In genomic region chr1:6378096-6378746, GRCh38 we compare ENCODE assay signal across 16 cellular contexts. TPM values are rescaled to one million over a fixed set of nuclear protein-coding genes. Genes with fewer than 3 reads are reported as not detected.
DNase-seq lines count a peak whose midpoint lies in the region; ATAC-seq, FAIRE-seq and TF ChIP-seq lines count a peak whose summit lies in the region.
"Had no signal": no experiment of that assay in that cellular context is flagged by ENCODE, and none has a peak within 500 bp of the region (broad histone marks: within the 10 kb centered on the region; RNA-seq: fewer than 3 reads in every experiment).

No MANE protein-coding gene starts in this region.

- no peak overlapping the region for H3K4me3 ChIP-seq in HepG2 (replicated peaks in 1 of 3; ENCODE audit: insufficient read depth in 1 of 3, low read depth in 2 of 3, low read length in 3 of 3)
- H3K4me3 ChIP-seq in right lobe of liver, result no peak overlapping the region
- H3K4me3 ChIP-seq: upper lobe of right lung had no signal

- peak; percentile 96 for ATAC-seq in HepG2
- ATAC-seq in right lobe of liver, result no peak
- no peak for ATAC-seq in GM21529 (IDR thresholded peaks at IDR 0.05; ENCODE audit: unreplicated experiment)
- no peak for ATAC-seq in activated naive CD8-positive, alpha-beta T cell treated with anti-CD3 and anti-CD28 coated beads, Interleukin-2, amount 50 U/mL, for 24 hours
- no peak for ATAC-seq in HG03571 (IDR thresholded peaks at IDR 0.05; ENCODE audit: unreplicated experiment)
- ATAC-seq: upper lobe of right lung had no signal

- H3K27me3 ChIP-seq in HepG2 (ENCODE audit: control insufficient read depth in 1 of 2, insufficient read depth in 2 of 2, low read length in 2 of 2), result no peaks in the 10 kb centered on the region
- no peaks in the 10 kb centered on the region for H3K27me3 ChIP-seq in right lobe of liver
- H3K27me3 ChIP-seq: upper lobe of right lung had no signal

- in situ Hi-C loops in HepG2 (cut with HindIII; ENCODE audit: extremely low pct_ligation_motif_present, low pct_unique_long_range_greater_than_20kb), result no loop called here

- H3K27me3 Mint-ChIP-seq in chondrocyte (ENCODE audit: low read depth), result no peaks in the 10 kb centered on the region
- no peaks in the 10 kb centered on the region for H3K27me3 Mint-ChIP-seq in activated naive CD8-positive, alpha-beta T cell treated with anti-CD3 and anti-CD28 coated beads, Interleukin-2, amount 50 U/mL, for 24 hours
- H3K27me3 Mint-ChIP-seq: activated naive CD4-positive, alpha-beta T cell treated with anti-CD3 and anti-CD28 coated beads, Interleukin-2, amount 50 U/mL, for 24 hours; central memory CD8-positive, alpha-beta T cell had no signal

- H3K27ac ChIP-seq in HepG2 (ENCODE audit: extremely low read length, insufficient read depth, low read length) (no peak overlapping the region), right lobe of liver (no peak overlapping the region)
- H3K27ac ChIP-seq: upper lobe of right lung had no signal

- FAIRE-seq in HepG2 (lab: Jason Lieb, UNC), result peak; percentile 4
- FAIRE-seq: GM18507 had no signal

- H4K20me1 ChIP-seq in HepG2 (ENCODE audit: insufficient read depth, low read length), result 0 out of 2 replicates have a peak, but pooled peaks cover 4% of the 10 kb centered on the region

- H3K4me3 Mint-ChIP-seq in chondrocyte (ENCODE audit: unreplicated experiment), result no peak overlapping the region
- H3K4me3 Mint-ChIP-seq in activated naive CD8-positive, alpha-beta T cell treated with anti-CD3 and anti-CD28 coated beads, Interleukin-2, amount 50 U/mL, for 24 hours, result no peak overlapping the region
- H3K4me3 Mint-ChIP-seq: activated naive CD4-positive, alpha-beta T cell treated with anti-CD3 and anti-CD28 coated beads, Interleukin-2, amount 50 U/mL, for 24 hours; central memory CD8-positive, alpha-beta T cell had no signal

- H3K36me3 ChIP-seq in HepG2 (replicated peaks in 1 of 2; ENCODE audit: control insufficient read depth in 1 of 2, insufficient read depth in 2 of 2, low read length in 2 of 2), result no peaks in the 10 kb centered on the region
- no peaks in the 10 kb centered on the region for H3K36me3 ChIP-seq in right lobe of liver
- H3K36me3 ChIP-seq: upper lobe of right lung had no signal

- CTCF ChIA-PET in HepG2 (lab: Yijun Ruan, JAX; ENCODE audit: low intra/inter-chr PET ratio, low total read pairs), result interaction anchor here (0.8 to 1.1 kb wide), 2 partner anchors 31 kb away, joined by 3 read pairs; no protein-coding TSS in a partner anchor

- peaks cover 23% of the 10 kb centered on the region for H3K79me2 ChIP-seq in HepG2 (ENCODE audit: insufficient read depth, low read length)

- no TSS peak for BruUV-seq in HepG2 (replicated peaks; lab: Mats Ljungman, UMichigan)

- no peak for TF ChIP-seq EP300 in HepG2 (IDR thresholded peaks at IDR 0.05; ENCODE audit: low read depth in 2 of 2, low read length in 2 of 2)
- TF ChIP-seq EP300 in HepG2 (CRISPR knock-in tag; IDR thresholded peaks at IDR 0.05; ENCODE audit: borderline replicate concordance), result no peak

- H3K4me2 ChIP-seq in HepG2 (ENCODE audit: low read depth, low read length), result peak overlapping the region; percentile 43; the same call in 1 of the 2 replicates

- H3K9ac ChIP-seq in HepG2 (ENCODE audit: insufficient read depth, low read depth, low read length), result no peak overlapping the region

- H3K9me3 Mint-ChIP-seq in chondrocyte (ENCODE audit: low read depth), result peaks cover 4% of the 10 kb centered on the region
- no peaks in the 10 kb centered on the region for H3K9me3 Mint-ChIP-seq in activated naive CD8-positive, alpha-beta T cell treated with anti-CD3 and anti-CD28 coated beads, Interleukin-2, amount 50 U/mL, for 24 hours
- H3K9me3 Mint-ChIP-seq: activated naive CD4-positive, alpha-beta T cell treated with anti-CD3 and anti-CD28 coated beads, Interleukin-2, amount 50 U/mL, for 24 hours; central memory CD8-positive, alpha-beta T cell had no signal

- 55% methylated on average over 4 of the region's 12 CpGs for WGBS in HepG2 (ENCODE audit: low lambda C conversion rate)
- whole genome bisulfite sequencing in right lobe of liver (ENCODE audit: insufficient coverage, low coverage, low lambda C conversion rate, missing lambda C conversion rate), result 87% methylated on average over 3 of the region's 12 CpGs

- H3K9me3 ChIP-seq in HepG2 (ENCODE audit: low read length) (no peaks in the 10 kb centered on the region), right lobe of liver (no peaks in the 10 kb centered on the region)
- H3K9me3 ChIP-seq: upper lobe of right lung had no signal

- no peak overlapping the region for H3K27ac Mint-ChIP-seq in chondrocyte (ENCODE audit: unreplicated experiment)
- H3K27ac Mint-ChIP-seq in activated naive CD8-positive, alpha-beta T cell treated with anti-CD3 and anti-CD28 coated beads, Interleukin-2, amount 50 U/mL, for 24 hours, result no peak overlapping the region
- H3K27ac Mint-ChIP-seq: activated naive CD4-positive, alpha-beta T cell treated with anti-CD3 and anti-CD28 coated beads, Interleukin-2, amount 50 U/mL, for 24 hours had no signal

- TF ChIP-seq RAD21 in HepG2 (CRISPR knock-in tag; IDR thresholded peaks at IDR 0.05), result no peak

- intact Hi-C loops in HepG2 (cut with micrococcal nuclease; ENCODE audit: unreplicated experiment), result loop anchor here (1.0 kb wide), 2 partner anchors 26 to 30 kb away; no protein-coding TSS in a partner anchor
- intact Hi-C loops in right lobe of liver (cut with DNase I), result no loop called here

- peak; percentile 79 for TF ChIP-seq CTCF in HepG2 (CRISPR knock-in tag; IDR thresholded peaks at IDR 0.05)
- no peak for TF ChIP-seq CTCF in right lobe of liver (IDR thresholded peaks at IDR 0.05)
- TF ChIP-seq CTCF in chondrocyte (IDR thresholded peaks at IDR 0.05), result peak; percentile 44

- no peaks in the 10 kb centered on the region for H3K36me3 Mint-ChIP-seq in chondrocyte (ENCODE audit: low read depth)
- H3K36me3 Mint-ChIP-seq in activated naive CD8-positive, alpha-beta T cell treated with anti-CD3 and anti-CD28 coated beads, Interleukin-2, amount 50 U/mL, for 24 hours (ENCODE audit: low read depth), result no peaks in the 10 kb centered on the region
- H3K36me3 Mint-ChIP-seq: activated naive CD4-positive, alpha-beta T cell treated with anti-CD3 and anti-CD28 coated beads, Interleukin-2, amount 50 U/mL, for 24 hours had no signal

- POLR2A ChIA-PET in HepG2 (lab: Yijun Ruan, JAX), result interaction anchor here (1.2 kb wide), 1 partner anchor 18 kb away, joined by 3 read pairs; no protein-coding TSS in a partner anchor

- no peak for DNase-seq in HepG2 (ENCODE audit: low spot score)
- DNase-seq in right lobe of liver, result no peak
- peak; percentile 74 for DNase-seq in NCI-H69 (lab: John Stamatoyannopoulos, UW)
- DNase-seq in chondrocyte (ENCODE audit: low spot score), result no peak
- no peak for DNase-seq in activated naive CD8-positive, alpha-beta T cell treated with anti-CD3 and anti-CD28 coated beads, Interleukin-2, amount 50 U/mL, for 24 hours
- DNase-seq in activated CD4-positive, alpha-beta T cell treated with anti-CD3 and anti-CD28 coated beads, Interleukin-2, amount 50 U/mL, for 48 hours, result no peak
- DNase-seq: Karpas-422, NCI-H2081 treated with DMSO at 0.1 percent for 48 hours, T-helper 9 cell, upper lobe of right lung had no signal

- H3K4me1 ChIP-seq in HepG2 (ENCODE audit: insufficient read depth, low read length) (peaks cover 6% of the 10 kb centered on the region), right lobe of liver (no peaks in the 10 kb centered on the region)
- H3K4me1 ChIP-seq: upper lobe of right lung had no signal

- no peak overlapping the region for H2AFZ ChIP-seq in HepG2 (ENCODE audit: low read length)

- TF ChIP-seq POLR2A in HepG2 (IDR thresholded peaks at IDR 0.05; ENCODE audit: insufficient read depth in 1 of 2, low read depth in 2 of 2, low read length in 2 of 2) (no peak), right lobe of liver (IDR thresholded peaks at IDR 0.05) (no peak)

- H3K4me1 Mint-ChIP-seq in chondrocyte (ENCODE audit: low read depth), result peaks cover 2% of the 10 kb centered on the region
- H3K4me1 Mint-ChIP-seq in activated naive CD8-positive, alpha-beta T cell treated with anti-CD3 and anti-CD28 coated beads, Interleukin-2, amount 50 U/mL, for 24 hours, result no peaks in the 10 kb centered on the region
- H3K4me1 Mint-ChIP-seq: activated naive CD4-positive, alpha-beta T cell treated with anti-CD3 and anti-CD28 coated beads, Interleukin-2, amount 50 U/mL, for 24 hours; central memory CD8-positive, alpha-beta T cell had no signal

RNA-seq across cellular contexts. Expression of gene ACOT7, which starts 15.3 kb away (rescaled TPM):
- total RNA-seq in HepG2 (2016; rRNA removed; fragmentation: Illumina TruSeq; extraction: Trizol) (33.0 and 43.2 TPM in 2 replicates), right lobe of liver (10 to 100 TPM; 10.8 to 19.7 (median 14.1) TPM), chondrocyte (43.9 to 48.1 TPM (median 44.0 TPM) in 3 replicates)
- 11.5 and 12.1 TPM in 2 replicates for total RNA-seq in HepG2 (2016; cell fraction: cytosol; rRNA removed; fragmentation: Illumina TruSeq; extraction: Trizol; ENCODE audit: low read depth)
- 34.5 and 39.6 TPM in 2 replicates for total RNA-seq in HepG2 (2016; cell fraction: insoluble cytoplasmic fraction; rRNA removed; fragmentation: Illumina TruSeq; extraction: Trizol)
- 19.5 and 22.7 TPM in 2 replicates for total RNA-seq in HepG2 (2016; cell fraction: membrane; rRNA removed; fragmentation: Illumina TruSeq; extraction: Trizol)
- total RNA-seq in HepG2 (2016; cell fraction: nucleus; rRNA removed; fragmentation: Illumina TruSeq; extraction: Trizol), result 16.0 and 18.3 TPM in 2 replicates
- polyA plus RNA-seq in HepG2 (2011; rRNA removed), result 47.6 and 55.8 TPM in 2 replicates
- polyA plus RNA-seq in HepG2 (2011; cell fraction: cytosol; rRNA removed), result 41.0 and 59.2 TPM in 2 replicates
- polyA plus RNA-seq in HepG2 (2011; cell fraction: nucleus; rRNA removed), result 29.4 and 30.1 TPM in 2 replicates
- polyA plus RNA-seq in HepG2 (2012), result 30.1 and 36.4 TPM in 2 replicates
- 25.5 and 27.1 TPM in 2 replicates for polyA plus RNA-seq in HepG2 (2016; cell fraction: cytosol; fragmentation: Illumina TruSeq; extraction: Trizol; ENCODE audit: low read depth)
- 80.5 and 96.2 TPM in 2 replicates for polyA plus RNA-seq in HepG2 (2016; cell fraction: insoluble cytoplasmic fraction; fragmentation: Illumina TruSeq; extraction: Trizol; ENCODE audit: low read depth)
- 36.8 and 37.9 TPM in 2 replicates for polyA plus RNA-seq in HepG2 (2016; cell fraction: membrane; fragmentation: Illumina TruSeq; extraction: Trizol; ENCODE audit: low read depth)
- 47.6 and 48.4 TPM in 2 replicates for polyA plus RNA-seq in HepG2 (2016; cell fraction: nucleus; fragmentation: Illumina TruSeq; extraction: Trizol; ENCODE audit: insufficient read depth, low read depth)
- polyA minus RNA-seq in HepG2 (2011; rRNA and poly(A)+ RNA removed; ENCODE audit: low replicate concordance), result 55.4 and 66.9 TPM in 2 replicates
- polyA minus RNA-seq in HepG2 (2011; cell fraction: cytosol; rRNA and poly(A)+ RNA removed), result 14.3 and 18.7 TPM in 2 replicates
- 8.0 and 8.6 TPM in 2 replicates for polyA minus RNA-seq in HepG2 (2011; cell fraction: nucleus; rRNA and poly(A)+ RNA removed)

RNA-seq across cellular contexts. Expression of gene HES2, which starts 41.5 kb away (rescaled TPM):
- total RNA-seq in HepG2 (2016; rRNA removed; fragmentation: Illumina TruSeq; extraction: Trizol) (0.10 and 0.11 TPM in 2 replicates), right lobe of liver (1 to 10 TPM in 1 of 6 experiments, under 1 TPM in 2, not detected in 3; 0.27 to 1.2 (median 0.68) TPM), chondrocyte (0.15 to 0.36 TPM in 2 of 3 replicates, not detected in the other)
- 0.30 TPM in 1 of 2 replicates, not detected in the other for total RNA-seq in HepG2 (2016; cell fraction: cytosol; rRNA removed; fragmentation: Illumina TruSeq; extraction: Trizol; ENCODE audit: low read depth)
- total RNA-seq in HepG2 (2016; cell fraction: insoluble cytoplasmic fraction; rRNA removed; fragmentation: Illumina TruSeq; extraction: Trizol), result 0.11 and 0.13 TPM in 2 replicates
- 0.07 and 0.28 TPM in 2 replicates for total RNA-seq in HepG2 (2016; cell fraction: membrane; rRNA removed; fragmentation: Illumina TruSeq; extraction: Trizol)
- 0.12 TPM in 1 of 2 replicates, not detected in the other for total RNA-seq in HepG2 (2016; cell fraction: nucleus; rRNA removed; fragmentation: Illumina TruSeq; extraction: Trizol)
- polyA plus RNA-seq in HepG2 (2011; rRNA removed), result 0.13 and 0.17 TPM in 2 replicates
- polyA plus RNA-seq in HepG2 (2011; cell fraction: cytosol; rRNA removed), result 0.09 and 0.15 TPM in 2 replicates
- polyA plus RNA-seq in HepG2 (2011; cell fraction: nucleus; rRNA removed), result 0.06 and 0.10 TPM in 2 replicates
- polyA plus RNA-seq in HepG2 (2012), result not detected in 2 replicates
- not detected in 2 replicates for polyA plus RNA-seq in HepG2 (2016; cell fraction: cytosol; fragmentation: Illumina TruSeq; extraction: Trizol; ENCODE audit: low read depth)
- 0.05 TPM in 1 of 2 replicates, not detected in the other for polyA plus RNA-seq in HepG2 (2016; cell fraction: insoluble cytoplasmic fraction; fragmentation: Illumina TruSeq; extraction: Trizol; ENCODE audit: low read depth)
- 0.03 TPM in 1 of 2 replicates, not detected in the other for polyA plus RNA-seq in HepG2 (2016; cell fraction: membrane; fragmentation: Illumina TruSeq; extraction: Trizol; ENCODE audit: low read depth)
- polyA plus RNA-seq in HepG2 (2016; cell fraction: nucleus; fragmentation: Illumina TruSeq; extraction: Trizol; ENCODE audit: insufficient read depth, low read depth), result 0.11 and 0.14 TPM in 2 replicates
- 0.02 and 1.8 TPM in 2 replicates for polyA minus RNA-seq in HepG2 (2011; rRNA and poly(A)+ RNA removed; ENCODE audit: low replicate concordance)
- polyA minus RNA-seq in HepG2 (2011; cell fraction: cytosol; rRNA and poly(A)+ RNA removed), result not detected in 2 replicates
- 0.25 TPM in 1 of 2 replicates, not detected in the other for polyA minus RNA-seq in HepG2 (2011; cell fraction: nucleus; rRNA and poly(A)+ RNA removed)

RNA-seq across cellular contexts. Expression of gene ESPN, which starts 46.4 kb away (rescaled TPM):
- total RNA-seq in HepG2 (2016; rRNA removed; fragmentation: Illumina TruSeq; extraction: Trizol) (38.5 and 48.6 TPM in 2 replicates), right lobe of liver (100 to 1,000 TPM in 4 of 6 experiments, 10 to 100 TPM in 2; 81.6 to 149 (median 120) TPM), chondrocyte (0.57 to 2.5 TPM (median 2.1 TPM) in 3 replicates)
- 15.9 and 20.3 TPM in 2 replicates for total RNA-seq in HepG2 (2016; cell fraction: cytosol; rRNA removed; fragmentation: Illumina TruSeq; extraction: Trizol; ENCODE audit: low read depth)
- total RNA-seq in HepG2 (2016; cell fraction: insoluble cytoplasmic fraction; rRNA removed; fragmentation: Illumina TruSeq; extraction: Trizol), result 39.4 and 50.9 TPM in 2 replicates
- total RNA-seq in HepG2 (2016; cell fraction: membrane; rRNA removed; fragmentation: Illumina TruSeq; extraction: Trizol), result 30.5 and 39.8 TPM in 2 replicates
- 25.3 and 27.5 TPM in 2 replicates for total RNA-seq in HepG2 (2016; cell fraction: nucleus; rRNA removed; fragmentation: Illumina TruSeq; extraction: Trizol)
- polyA plus RNA-seq in HepG2 (2011; rRNA removed), result 54.2 and 70.4 TPM in 2 replicates
- 65.1 and 100 TPM in 2 replicates for polyA plus RNA-seq in HepG2 (2011; cell fraction: cytosol; rRNA removed)
- 169 and 184 TPM in 2 replicates for polyA plus RNA-seq in HepG2 (2011; cell fraction: nucleus; rRNA removed)
- 112 and 113 TPM in 2 replicates for polyA plus RNA-seq in HepG2 (2012)
- polyA plus RNA-seq in HepG2 (2016; cell fraction: cytosol; fragmentation: Illumina TruSeq; extraction: Trizol; ENCODE audit: low read depth), result 30.4 and 34.2 TPM in 2 replicates
- polyA plus RNA-seq in HepG2 (2016; cell fraction: insoluble cytoplasmic fraction; fragmentation: Illumina TruSeq; extraction: Trizol; ENCODE audit: low read depth), result 72.8 and 91.0 TPM in 2 replicates
- polyA plus RNA-seq in HepG2 (2016; cell fraction: membrane; fragmentation: Illumina TruSeq; extraction: Trizol; ENCODE audit: low read depth), result 46.8 and 50.8 TPM in 2 replicates
- polyA plus RNA-seq in HepG2 (2016; cell fraction: nucleus; fragmentation: Illumina TruSeq; extraction: Trizol; ENCODE audit: insufficient read depth, low read depth), result 64.4 and 66.2 TPM in 2 replicates
- 1.7 and 92.7 TPM in 2 replicates for polyA minus RNA-seq in HepG2 (2011; rRNA and poly(A)+ RNA removed; ENCODE audit: low replicate concordance)
- polyA minus RNA-seq in HepG2 (2011; cell fraction: cytosol; rRNA and poly(A)+ RNA removed), result 102 and 107 TPM in 2 replicates
- polyA minus RNA-seq in HepG2 (2011; cell fraction: nucleus; rRNA and poly(A)+ RNA removed), result 35.1 and 39.9 TPM in 2 replicates
- total RNA-seq: epithelial cell of proximal tubule had no signal

Comparison
In these comparisons a context has a peak if more than half of its experiments do, and no peak if none do; other contexts are left out.
1. CTCF ChIP-seq: peak in HepG2 (single experiment) and chondrocyte (single experiment); none in right lobe of liver (0 of 4).